8 cellular contexts compared by ENCODE assay signal in the genomic region with DNA sequence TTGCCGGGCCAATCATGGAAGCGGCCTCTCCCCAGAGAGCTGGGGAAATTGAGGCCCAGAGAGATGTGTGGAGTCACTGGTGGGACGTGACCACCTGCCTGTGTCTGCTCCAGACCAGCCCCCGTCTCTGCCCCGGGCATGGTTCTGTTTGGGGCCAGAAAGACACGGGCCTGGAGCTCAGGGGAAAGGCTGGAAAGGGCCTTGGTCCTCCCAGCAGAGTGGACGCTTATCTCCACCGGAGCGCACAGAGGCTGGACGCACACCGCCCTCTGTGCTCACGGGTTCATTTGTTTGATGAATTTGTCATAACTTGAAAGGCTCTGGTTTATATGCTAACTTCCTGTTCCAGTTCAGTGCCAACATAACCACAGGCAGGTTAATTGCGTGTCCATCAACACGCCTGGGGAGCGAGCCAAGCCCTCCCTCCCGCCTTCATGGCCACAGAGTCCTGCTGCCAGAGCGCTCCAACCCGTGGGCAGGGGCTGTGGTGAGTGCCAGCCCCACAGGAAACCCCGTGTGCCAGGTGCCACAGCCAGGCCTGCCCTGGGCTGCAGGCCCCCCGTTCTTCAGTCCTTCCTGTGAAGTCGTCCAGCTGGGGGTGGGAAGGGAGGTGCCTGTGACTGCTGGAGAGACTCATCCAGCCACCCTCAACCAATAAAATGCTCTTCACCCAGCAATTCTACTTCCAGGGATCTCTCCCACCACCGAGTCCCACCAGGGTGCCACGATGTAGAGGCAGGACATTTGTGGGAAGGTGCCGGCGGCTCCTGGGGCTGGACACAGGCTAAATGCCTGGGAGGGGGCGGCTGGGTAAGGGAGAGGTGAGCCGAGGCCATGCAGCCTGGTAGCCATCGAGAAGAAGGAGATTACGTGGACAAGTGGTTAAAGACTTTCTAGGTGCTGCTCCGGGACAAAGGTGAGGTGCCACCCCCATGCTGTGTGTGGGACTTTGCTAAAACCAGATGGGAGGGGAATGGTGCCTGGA. TPM values are rescaled to one million over a fixed set of nuclear protein-coding genes. Genes with fewer than 3 reads are reported as not detected.
DNase-seq lines count a peak whose midpoint lies in the region; ATAC-seq and TF ChIP-seq lines count a peak whose summit lies in the region.

No MANE protein-coding gene starts in this region.

- ATAC-seq in activated CD8-positive, alpha-beta T cell treated with anti-CD3 and anti-CD28 coated beads, Interleukin-2, amount 10 ng/mL, durations not matched to agents 7 days and 5 days, result peak; percentile 49
- peak; percentile 42 for ATAC-seq in left ventricle myocardium superior
- peak; percentile 75 for ATAC-seq in stimulated activated memory B cell treated with anti-CD40 and anti-IgM and Interleukin-4, amounts not matched to agents 10 μg/mL and 1 μg/mL and 100 μg/mL, for 72 hours
- ATAC-seq in HG03520 (IDR thresholded peaks at IDR 0.05; ENCODE audit: unreplicated experiment), result no peak
- ATAC-seq in HG03442 (IDR thresholded peaks at IDR 0.05; ENCODE audit: unreplicated experiment), result no peak
- ATAC-seq in GM18909 (IDR thresholded peaks at IDR 0.05; ENCODE audit: poor library complexity, unreplicated experiment), result no peak

- DNase-seq in AG04450 (ENCODE audit: low read depth, low spot score) (no peak), KBM-7 (peak; percentile 85), left ventricle myocardium superior (no peak)
- DNase-seq in activated CD8-positive, alpha-beta T cell treated with anti-CD3 and anti-CD28 coated beads, Interleukin-2, amount 10 ng/mL, durations not matched to agents 7 days and 5 days, result peak; percentile 44

- in situ Hi-C loops in KBM-7 (cut with MboI; ENCODE audit: low pct_unique_long_range_greater_than_20kb, low sequenced_read_pairs), result no loop called here

- peak overlapping the region; percentile 48 for H3K4me3 ChIP-seq in AG04450 (ENCODE audit: low read depth, low read length)

- peak overlapping the region; percentile 78 for H3K27ac ChIP-seq in AG04450 (ENCODE audit: low read depth, low read length)

- intact Hi-C loops in left ventricle myocardium superior (cut with micrococcal nuclease), result no loop called here

- peaks cover 32% of the 10 kb centered on the region for H3K27me3 Mint-ChIP-seq in activated CD8-positive, alpha-beta T cell treated with anti-CD3 and anti-CD28 coated beads, Interleukin-2, amount 10 ng/mL, durations not matched to agents 7 days and 5 days (ENCODE audit: low read depth)
- H3K27me3 Mint-ChIP-seq in stimulated activated memory B cell treated with anti-CD40 and anti-IgM and Interleukin-4, amounts not matched to agents 10 μg/mL and 1 μg/mL and 100 μg/mL, for 72 hours, result peaks cover 91% of the 10 kb centered on the region

- H3K27me3 ChIP-seq in AG04450 (ENCODE audit: control insufficient read depth, insufficient read depth, low read length), result peaks cover 12% of the 10 kb centered on the region

- no peaks in the 10 kb centered on the region; the same call in 1 of the 2 replicates for H3K9me3 ChIP-seq in AG04450 (ENCODE audit: control insufficient read depth, insufficient read depth, low read length)

- no peaks in the 10 kb centered on the region for H3K36me3 Mint-ChIP-seq in activated CD8-positive, alpha-beta T cell treated with anti-CD3 and anti-CD28 coated beads, Interleukin-2, amount 10 ng/mL, durations not matched to agents 7 days and 5 days (ENCODE audit: low read depth)
- H3K36me3 Mint-ChIP-seq in stimulated activated memory B cell treated with anti-CD40 and anti-IgM and Interleukin-4, amounts not matched to agents 10 μg/mL and 1 μg/mL and 100 μg/mL, for 72 hours, result no peaks in the 10 kb centered on the region

- POLR2A ChIA-PET in AG04450 (lab: Yijun Ruan, JAX), result interaction anchor here (0.6 to 1.6 kb wide), 3 partner anchors 29 to 142 kb away, joined by 3 to 8 read pairs (median 3); a partner anchor contains a TSS
- POLR2A ChIA-PET in activated CD8-positive, alpha-beta T cell treated with anti-CD3 and anti-CD28 coated beads, Interleukin-2, amount 10 ng/mL, durations not matched to agents 7 days and 5 days (lab: Charles Lee), result no interaction called here

- TF ChIP-seq CTCF in AG04450 (IDR thresholded peaks at IDR 0.05; ENCODE audit: low read depth, low read length), result no peak

- no peaks in the 10 kb centered on the region for H3K9me3 Mint-ChIP-seq in activated CD8-positive, alpha-beta T cell treated with anti-CD3 and anti-CD28 coated beads, Interleukin-2, amount 10 ng/mL, durations not matched to agents 7 days and 5 days (ENCODE audit: insufficient read depth)
- H3K9me3 Mint-ChIP-seq in stimulated activated memory B cell treated with anti-CD40 and anti-IgM and Interleukin-4, amounts not matched to agents 10 μg/mL and 1 μg/mL and 100 μg/mL, for 72 hours, result no peaks in the 10 kb centered on the region

- peak overlapping the region; percentile 25 for H3K27ac Mint-ChIP-seq in activated CD8-positive, alpha-beta T cell treated with anti-CD3 and anti-CD28 coated beads, Interleukin-2, amount 10 ng/mL, durations not matched to agents 7 days and 5 days
- peak overlapping the region; percentile 57 for H3K27ac Mint-ChIP-seq in stimulated activated memory B cell treated with anti-CD40 and anti-IgM and Interleukin-4, amounts not matched to agents 10 μg/mL and 1 μg/mL and 100 μg/mL, for 72 hours

- H3K4me3 Mint-ChIP-seq in activated CD8-positive, alpha-beta T cell treated with anti-CD3 and anti-CD28 coated beads, Interleukin-2, amount 10 ng/mL, durations not matched to agents 7 days and 5 days, result peak overlapping the region; percentile 22
- H3K4me3 Mint-ChIP-seq in stimulated activated memory B cell treated with anti-CD40 and anti-IgM and Interleukin-4, amounts not matched to agents 10 μg/mL and 1 μg/mL and 100 μg/mL, for 72 hours, result no peak overlapping the region

- CTCF ChIA-PET in AG04450 (lab: Charles Lee), result interaction anchor here (1.4 kb wide), 1 partner anchor 119 kb away, joined by 6 read pairs; no protein-coding TSS in a partner anchor
- CTCF ChIA-PET in activated CD8-positive, alpha-beta T cell treated with anti-CD3 and anti-CD28 coated beads, Interleukin-2, amount 10 ng/mL, durations not matched to agents 7 days and 5 days (lab: Charles Lee), result no interaction called here

- H3K4me1 Mint-ChIP-seq in activated CD8-positive, alpha-beta T cell treated with anti-CD3 and anti-CD28 coated beads, Interleukin-2, amount 10 ng/mL, durations not matched to agents 7 days and 5 days (ENCODE audit: low read depth), result peaks cover 20% of the 10 kb centered on the region
- H3K4me1 Mint-ChIP-seq in stimulated activated memory B cell treated with anti-CD40 and anti-IgM and Interleukin-4, amounts not matched to agents 10 μg/mL and 1 μg/mL and 100 μg/mL, for 72 hours, result peaks cover 17% of the 10 kb centered on the region

RNA-seq across cellular contexts. Expression of a gene that starts 29.4 kb away (rescaled TPM):
- polyA plus RNA-seq in AG04450 (2011; rRNA removed), result 1.3 and 2.5 TPM in 2 replicates
- polyA minus RNA-seq in AG04450 (2011; rRNA and poly(A)+ RNA removed), result 3.3 and 6.3 TPM in 2 replicates
- under 1 TPM; 0.87 to 0.91 TPM for total RNA-seq in activated CD8-positive, alpha-beta T cell treated with anti-CD3 and anti-CD28 coated beads, Interleukin-2, amount 10 ng/mL, durations not matched to agents 7 days and 5 days
- total RNA-seq in left ventricle myocardium superior, result 8.6 TPM

Comparison
In these comparisons a context has a peak if more than half of its experiments do, and no peak if none do; other contexts are left out.
1. DNase-seq: peak in KBM-7 (single experiment) and activated CD8-positive, alpha-beta T cell treated with anti-CD3 and anti-CD28 coated beads, Interleukin-2, amount 10 ng/mL, durations not matched to agents 7 days and 5 days (single experiment); none in AG04450 (single experiment) and left ventricle myocardium superior (single experiment).
2. ATAC-seq: peak in activated CD8-positive, alpha-beta T cell treated with anti-CD3 and anti-CD28 coated beads, Interleukin-2, amount 10 ng/mL, durations not matched to agents 7 days and 5 days (single experiment), left ventricle myocardium superior (single experiment) and stimulated activated memory B cell treated with anti-CD40 and anti-IgM and Interleukin-4, amounts not matched to agents 10 μg/mL and 1 μg/mL and 100 μg/mL, for 72 hours (single experiment); none in HG03520 (single experiment), HG03442 (single experiment) and GM18909 (single experiment).